ENCODE assay signal across 21 cellular contexts in genomic region chr6:99609839-99610489, GRCh38. TPM values are rescaled to one million over a fixed set of nuclear protein-coding genes. Genes with fewer than 3 reads are reported as not detected.
DNase-seq lines count a peak whose midpoint lies in the region; ATAC-seq, FAIRE-seq and TF ChIP-seq lines count a peak whose summit lies in the region.
"Had no signal": no experiment of that assay in that cellular context is flagged by ENCODE, and none has a peak within 500 bp of the region (broad histone marks: within the 10 kb centered on the region; RNA-seq: fewer than 3 reads in every experiment).

No MANE protein-coding gene starts in this region.

- CTCF ChIA-PET in K562 (lab: Yijun Ruan, JAX; ENCODE audit: low intra/inter-chr PET ratio) = no interaction called here

- peaks cover 20% of the 10 kb centered on the region for H3K9me3 Mint-ChIP-seq in T-helper 1 cell treated with Interleukin-12 subunit alpha and Interleukin-12 subunit beta and Interleukin-4 antibody, amounts not matched to agents 30 μg/mL and 1 μg/mL, for 36 hours

- H3K9me1 ChIP-seq in K562 (ENCODE audit: control insufficient read depth, insufficient read depth, low read length) = no peaks in the 10 kb centered on the region

- no peaks in the 10 kb centered on the region for H3K9me3 ChIP-seq in Loucy (ENCODE audit: insufficient read depth, low read depth, low read length)
- no peaks in the 10 kb centered on the region for H3K9me3 ChIP-seq in K562 (replicated peaks; ENCODE audit: control insufficient read depth, insufficient read depth, low read depth, low read length)
- no peaks in the 10 kb centered on the region for H3K9me3 ChIP-seq in HAP-1
- H3K9me3 ChIP-seq: Peyer's patch had no signal

- peak overlapping the region; percentile 74 for H3K27ac Mint-ChIP-seq in T-helper 1 cell treated with Interleukin-12 subunit alpha and Interleukin-12 subunit beta and Interleukin-4 antibody, amounts not matched to agents 30 μg/mL and 1 μg/mL, for 36 hours

- H3K9me2 ChIP-seq in Loucy (replicated peaks; ENCODE audit: low read depth, low read length) = no peaks in the 10 kb centered on the region

- WGBS in K562 (ENCODE audit: insufficient coverage, low coverage, missing lambda C conversion rate) = 77% methylated on average over 2 of the region's 2 CpGs

- TF ChIP-seq RAD21 in K562 (CRISPR knock-in tag; conservative IDR thresholded peaks at IDR 0.05 in 1 of 2, IDR thresholded peaks at IDR 0.05 in 1 of 2) = no peak

- H3K27me3 Mint-ChIP-seq in T-helper 1 cell treated with Interleukin-12 subunit alpha and Interleukin-12 subunit beta and Interleukin-4 antibody, amounts not matched to agents 30 μg/mL and 1 μg/mL, for 36 hours (ENCODE audit: low read depth) = peaks cover 82% of the 10 kb centered on the region

- in situ Hi-C loops in K562 (cut with MboI) (no loop called here), HAP-1 (cut with MboI; ENCODE audit: low sequenced_read_pairs) (no loop called here)

- TF ChIP-seq CTCF in Loucy (conservative IDR thresholded peaks at IDR 0.05; ENCODE audit: low read length) (no peak), K562 (IDR thresholded peaks at IDR 0.05 in 2 of 3, conservative IDR thresholded peaks at IDR 0.05 in 1 of 3; ENCODE audit: insufficient read depth in 2 of 3, low read depth in 1 of 3, low read length in 3 of 3) (no peak)

- H3K36me3 ChIP-seq in Loucy (ENCODE audit: insufficient read depth, low read length) (no peaks in the 10 kb centered on the region), K562 (ENCODE audit: control insufficient read depth, insufficient read depth, low read length) (no peaks in the 10 kb centered on the region), HAP-1 (replicated peaks) (no peaks in the 10 kb centered on the region)
- H3K36me3 ChIP-seq: Peyer's patch had no signal

- FAIRE-seq in K562 (lab: Jason Lieb, UNC) = no peak
- FAIRE-seq: H54 had no signal

- H3K27me3 ChIP-seq in Loucy (ENCODE audit: insufficient read depth, low read length, poor library complexity, severe bottlenecking) (no peaks in the 10 kb centered on the region), K562 (ENCODE audit: control insufficient read depth in 2 of 2, insufficient read depth in 2 of 2, low read length in 2 of 2) (peaks cover 25 to 45% of the 10 kb centered on the region in 2 experiments), HAP-1 (ENCODE audit: low read depth) (peaks cover under 1% of the 10 kb centered on the region; the same call in 1 of the 2 replicates)

- POLR2A ChIA-PET in K562 (lab: Yijun Ruan, JAX) = interaction anchor here (1.5 kb wide), 1 partner anchor 10 kb away, joined by 3 read pairs; no protein-coding TSS in a partner anchor

- H3K79me2 ChIP-seq in Loucy (ENCODE audit: insufficient read depth, low read length) = no peaks in the 10 kb centered on the region
- H3K79me2 ChIP-seq in K562 (ENCODE audit: control insufficient read depth, insufficient read depth, low read length) = no peaks in the 10 kb centered on the region

- TSS peak; percentile 84 for BruUV-seq in K562 (replicated peaks; lab: Mats Ljungman, UMichigan)

- no peak for TF ChIP-seq POLR2A in K562 (conservative IDR thresholded peaks at IDR 0.05)

- H3K9ac ChIP-seq in Loucy (ENCODE audit: low read depth, low read length, poor library complexity, severe bottlenecking) (no peak overlapping the region), K562 (ENCODE audit: insufficient read depth in 1 of 2, low read depth in 2 of 2, low read length in 2 of 2) (no peak overlapping the region)

- ATAC-seq in K562 (no peak), HG03045 (IDR thresholded peaks at IDR 0.05; ENCODE audit: unreplicated experiment) (no peak)

- intact Hi-C loops in K562 (cut with micrococcal nuclease) = no loop called here

- TF ChIP-seq EP300 in K562 (IDR thresholded peaks at IDR 0.05; ENCODE audit: low read length) = no peak

- H3K4me1 ChIP-seq in Loucy (ENCODE audit: insufficient read depth, low read length, poor library complexity, severe bottlenecking) = no peaks in the 10 kb centered on the region
- peaks cover 3 to 18% of the 10 kb centered on the region in 2 experiments; a peak in 3 of 5 replicates for H3K4me1 ChIP-seq in K562 (replicated peaks in 1 of 2; ENCODE audit: control insufficient read depth in 2 of 2, insufficient read depth in 2 of 2, low read length in 2 of 2)
- peaks cover 5% of the 10 kb centered on the region; the same call in 1 of the 2 replicates for H3K4me1 ChIP-seq in HAP-1

- H3K27ac ChIP-seq in K562 (ENCODE audit: extremely low read depth, low read depth, low read length) = no peak overlapping the region
- H3K27ac ChIP-seq: C4-2B, Peyer's patch had no signal

- H3K4me2 ChIP-seq in Loucy (ENCODE audit: low read depth, low read length, poor library complexity, severe bottlenecking) (no peak overlapping the region), K562 (ENCODE audit: insufficient read depth, low read length) (no peak overlapping the region)

- DNase-seq in T-helper 1 cell (no peak), GF-D8 (lab: John Stamatoyannopoulos, UW) (peak; percentile 52), K562 (ENCODE audit: extremely low read depth in 1 of 4, low spot score in 3 of 4) (no peak), HAP-1 (ENCODE audit: low spot score in 2 of 2) (no peak), NCI-H1694 treated with DMSO at 0.1 percent for 48 hours (lab: John Stamatoyannopoulos, UW) (no peak)
- DNase-seq: COR-L47, IMR-90, NCI-H1930, NCI-H2171, NCI-H446 treated with DMSO at 0.1 percent for 48 hours, NCI-H774, Peyer's patch, SHP77 treated with DMSO at 0.1 percent for 48 hours, SW 1271 had no signal

- 0 out of 2 replicates have a peak overlapping the region, but pooled peaks have one; percentile 16 for H2AFZ ChIP-seq in Loucy (ENCODE audit: low read length)
- peak overlapping the region; percentile 84 for H2AFZ ChIP-seq in K562 (ENCODE audit: low read depth, low read length)

- peaks cover 6% of the 10 kb centered on the region for H3K36me3 Mint-ChIP-seq in T-helper 1 cell treated with Interleukin-12 subunit alpha and Interleukin-12 subunit beta and Interleukin-4 antibody, amounts not matched to agents 30 μg/mL and 1 μg/mL, for 36 hours (ENCODE audit: low read depth)

- no peaks in the 10 kb centered on the region for H4K20me1 ChIP-seq in Loucy (ENCODE audit: insufficient read depth, low read length, poor library complexity, severe bottlenecking)
- H4K20me1 ChIP-seq in K562 (replicated peaks; ENCODE audit: control insufficient read depth, insufficient read depth, low read length) = no peaks in the 10 kb centered on the region

- H3K4me3 ChIP-seq in Loucy (ENCODE audit: low read length, poor library complexity, severe bottlenecking) (no peak overlapping the region), K562 (no peak overlapping the region), HAP-1 (no peak overlapping the region)
- H3K4me3 ChIP-seq: Peyer's patch had no signal

- no peaks in the 10 kb centered on the region for H3F3A ChIP-seq in Loucy (ENCODE audit: low read depth)

- H3K4me3 Mint-ChIP-seq in T-helper 1 cell treated with Interleukin-12 subunit alpha and Interleukin-12 subunit beta and Interleukin-4 antibody, amounts not matched to agents 30 μg/mL and 1 μg/mL, for 36 hours = no peak overlapping the region

- H3K4me1 Mint-ChIP-seq in T-helper 1 cell treated with Interleukin-12 subunit alpha and Interleukin-12 subunit beta and Interleukin-4 antibody, amounts not matched to agents 30 μg/mL and 1 μg/mL, for 36 hours (ENCODE audit: low read depth) = peaks cover 34% of the 10 kb centered on the region

TF ChIP-seq in K562, 482 proteins besides CTCF, POLR2A, EP300 and RAD21 (continues in another document):
- TF ChIP-seq TAF7 (tag; IDR thresholded peaks at IDR 0.05) (no peak), HSF4 (CRISPR knock-in tag; IDR thresholded peaks at IDR 0.05; ENCODE audit: borderline replicate concordance) (no peak)

RNA-seq across cellular contexts. Expression of gene PRDM13, which starts 3.3 kb away (rescaled TPM):
- not detected in 2 replicates for total RNA-seq in K562 (2011; cell fraction: chromatin; rRNA removed; ENCODE audit: low replicate concordance)
- not detected in 2 replicates for total RNA-seq in K562 (2011; cell fraction: nucleolus; rRNA removed)
- not detected in 2 replicates for total RNA-seq in K562 (2011; cell fraction: nucleoplasm; rRNA removed)
- not detected in 2 replicates for total RNA-seq in K562 (2014; rRNA removed)
- total RNA-seq in K562 (2014; rRNA removed; fragmentation: Illumina TruSeq; extraction: Trizol) = not detected in 2 replicates
- not detected in 2 replicates for total RNA-seq in K562 (2015; rRNA removed; fragmentation: Illumina TruSeq; extraction: Trizol)
- not detected in 2 replicates for total RNA-seq in K562 (2021)
- polyA plus RNA-seq in K562 (2011; rRNA removed) = not detected in 2 replicates
- polyA plus RNA-seq in K562 (2011; cell fraction: cytosol; rRNA removed) = not detected in 2 replicates
- not detected in 2 replicates for polyA plus RNA-seq in K562 (2011; cell fraction: nucleus; rRNA removed)
- polyA plus RNA-seq in K562 (2012) = not detected in 2 replicates
- not detected in 2 replicates for polyA plus RNA-seq in K562 (2014; fragmentation: Illumina TruSeq; extraction: Trizol)
- polyA plus RNA-seq in K562 (2014; fragmentation: Nextera tagmentation; extraction: Ambion mirVana) = not detected
- polyA plus RNA-seq in K562 (2014; rRNA removed) = not detected in 2 replicates
- polyA minus RNA-seq in K562 (2011; rRNA and poly(A)+ RNA removed) = not detected in 2 replicates
- polyA minus RNA-seq in K562 (2011; cell fraction: cytosol; rRNA and poly(A)+ RNA removed) = not detected in 2 replicates
- polyA minus RNA-seq in K562 (2011; cell fraction: nucleus; rRNA and poly(A)+ RNA removed) = not detected in 2 replicates
- total RNA-seq: A172, IMR-90, MCF 10A, Peyer's patch had no signal
- polyA plus RNA-seq: IMR-90 had no signal

RNA-seq across cellular contexts. Expression of gene CCNC, which starts 41.5 kb away (rescaled TPM):
- 27.7 and 78.8 TPM in 2 replicates for total RNA-seq in K562 (2011; cell fraction: chromatin; rRNA removed; ENCODE audit: low replicate concordance)
- 14.0 and 22.8 TPM in 2 replicates for total RNA-seq in K562 (2011; cell fraction: nucleolus; rRNA removed)
- 47.8 and 85.7 TPM in 2 replicates for total RNA-seq in K562 (2011; cell fraction: nucleoplasm; rRNA removed)
- total RNA-seq in K562 (2014; rRNA removed) (64.0 and 68.7 TPM in 2 replicates), K562 (2014; rRNA removed; fragmentation: Illumina TruSeq; extraction: Trizol) (121 and 138 TPM in 2 replicates), K562 (2015; rRNA removed; fragmentation: Illumina TruSeq; extraction: Trizol) (93.0 and 99.6 TPM in 2 replicates), K562 (2021) (72.4 and 73.3 TPM in 2 replicates)
- polyA plus RNA-seq in K562 (2011; rRNA removed) (126 and 138 TPM in 2 replicates), K562 (2014; fragmentation: Illumina TruSeq; extraction: Trizol) (81.1 and 91.7 TPM in 2 replicates), K562 (2014; fragmentation: Nextera tagmentation; extraction: Ambion mirVana) (100 to 1,000 TPM; 133 to 177 TPM), K562 (2014; rRNA removed) (78.1 and 79.2 TPM in 2 replicates)
- 19.3 and 47.0 TPM in 2 replicates for polyA plus RNA-seq in K562 (2011; cell fraction: cytosol; rRNA removed)
- polyA plus RNA-seq in K562 (2011; cell fraction: nucleus; rRNA removed) = 38.0 and 84.7 TPM in 2 replicates
- 52.6 and 64.4 TPM in 2 replicates for polyA plus RNA-seq in K562 (2012)
- polyA minus RNA-seq in K562 (2011; rRNA and poly(A)+ RNA removed) = 161 and 163 TPM in 2 replicates
- 62.2 and 63.7 TPM in 2 replicates for polyA minus RNA-seq in K562 (2011; cell fraction: cytosol; rRNA and poly(A)+ RNA removed)
- 28.0 and 43.1 TPM in 2 replicates for polyA minus RNA-seq in K562 (2011; cell fraction: nucleus; rRNA and poly(A)+ RNA removed)
